In genomic region chr7:155258233-155258575, GRCh38 we compare ENCODE assay signal across 10 cellular contexts. TPM values are rescaled to one million over a fixed set of nuclear protein-coding genes. Genes with fewer than 3 reads are reported as not detected.
A peak's percentile ranks its signal among the peaks of the same experiment; 100 is the strongest.
DNase-seq lines count a peak whose midpoint lies in the region; ATAC-seq and TF ChIP-seq lines count a peak whose summit lies in the region.
"Had no signal": no experiment of that assay in that cellular context is flagged by ENCODE, and none has a peak within 500 bp of the region (broad histone marks: within the 10 kb centered on the region; RNA-seq: fewer than 3 reads in every experiment).

No MANE protein-coding gene starts in this region.

- TF ChIP-seq CTCF in cardiac fibroblast (IDR thresholded peaks at IDR 0.05; ENCODE audit: low read depth, low read length): no peak
- TF ChIP-seq CTCF in uterus (IDR thresholded peaks at IDR 0.05): no peak

- no peaks in the 10 kb centered on the region for H3K36me3 ChIP-seq in uterus
- H3K36me3 ChIP-seq: ovary had no signal

- no peak overlapping the region for H3K4me3 ChIP-seq in cardiac fibroblast (replicated peaks in 1 of 2; ENCODE audit: low read depth in 2 of 2, low read length in 2 of 2)
- H3K4me3 ChIP-seq in uterus: no peak overlapping the region
- H3K4me3 ChIP-seq: A549, ovary had no signal

- peak overlapping the region; percentile 63 to 64 for H3K27ac ChIP-seq in uterus

- DNase-seq in NCI-H524 (lab: John Stamatoyannopoulos, UW): peak; percentile 2 to 54
- DNase-seq in NCI-H524 treated with DMSO at 0.1 percent for 48 hours (lab: John Stamatoyannopoulos, UW): no peak
- peak; percentile 80 to 89 for DNase-seq in cardiac fibroblast (ENCODE audit: low read depth in 2 of 2)
- peak; percentile 78 for DNase-seq in kidney glomerular epithelial cell (lab: John Stamatoyannopoulos, UW)
- peak in 1 of 2 donors; percentile 26 for DNase-seq in uterus
- no peak for DNase-seq in NCI-H2227 (lab: John Stamatoyannopoulos, UW; ENCODE audit: unreplicated experiment)
- DNase-seq in GF-D8 (lab: John Stamatoyannopoulos, UW): no peak

- no peaks in the 10 kb centered on the region for H3K9me3 ChIP-seq in uterus
- H3K9me3 ChIP-seq: A549, ovary had no signal

- H3K4me1 ChIP-seq in uterus: no peaks in the 10 kb centered on the region
- H3K4me1 ChIP-seq: A549 had no signal

- intact Hi-C loops in uterus (cut with DNase I; ENCODE audit: low total_unique reads): no loop called here

- ATAC-seq in GM21390 (IDR thresholded peaks at IDR 0.05; ENCODE audit: unreplicated experiment): no peak

- no peaks in the 10 kb centered on the region for H3K27me3 ChIP-seq in uterus
- H3K27me3 ChIP-seq: ovary had no signal

- TF ChIP-seq POLR2A in uterus (IDR thresholded peaks at IDR 0.05): no peak

RNA-seq across cellular contexts. Expression of gene INSIG1, which starts 39.5 kb away (rescaled TPM):
- total RNA-seq in uterus: 10 to 100 TPM; 11.0 to 46.6 (median 22.0) TPM

Comparison
In these comparisons a context has a peak if more than half of its experiments do, and no peak if none do; other contexts are left out.
1. DNase-seq: peak in NCI-H524 (2 of 2), cardiac fibroblast (2 of 2) and kidney glomerular epithelial cell (single experiment); none in NCI-H524 treated with DMSO at 0.1 percent for 48 hours (single experiment), NCI-H2227 (single experiment) and GF-D8 (single experiment).